In the genomic region with DNA sequence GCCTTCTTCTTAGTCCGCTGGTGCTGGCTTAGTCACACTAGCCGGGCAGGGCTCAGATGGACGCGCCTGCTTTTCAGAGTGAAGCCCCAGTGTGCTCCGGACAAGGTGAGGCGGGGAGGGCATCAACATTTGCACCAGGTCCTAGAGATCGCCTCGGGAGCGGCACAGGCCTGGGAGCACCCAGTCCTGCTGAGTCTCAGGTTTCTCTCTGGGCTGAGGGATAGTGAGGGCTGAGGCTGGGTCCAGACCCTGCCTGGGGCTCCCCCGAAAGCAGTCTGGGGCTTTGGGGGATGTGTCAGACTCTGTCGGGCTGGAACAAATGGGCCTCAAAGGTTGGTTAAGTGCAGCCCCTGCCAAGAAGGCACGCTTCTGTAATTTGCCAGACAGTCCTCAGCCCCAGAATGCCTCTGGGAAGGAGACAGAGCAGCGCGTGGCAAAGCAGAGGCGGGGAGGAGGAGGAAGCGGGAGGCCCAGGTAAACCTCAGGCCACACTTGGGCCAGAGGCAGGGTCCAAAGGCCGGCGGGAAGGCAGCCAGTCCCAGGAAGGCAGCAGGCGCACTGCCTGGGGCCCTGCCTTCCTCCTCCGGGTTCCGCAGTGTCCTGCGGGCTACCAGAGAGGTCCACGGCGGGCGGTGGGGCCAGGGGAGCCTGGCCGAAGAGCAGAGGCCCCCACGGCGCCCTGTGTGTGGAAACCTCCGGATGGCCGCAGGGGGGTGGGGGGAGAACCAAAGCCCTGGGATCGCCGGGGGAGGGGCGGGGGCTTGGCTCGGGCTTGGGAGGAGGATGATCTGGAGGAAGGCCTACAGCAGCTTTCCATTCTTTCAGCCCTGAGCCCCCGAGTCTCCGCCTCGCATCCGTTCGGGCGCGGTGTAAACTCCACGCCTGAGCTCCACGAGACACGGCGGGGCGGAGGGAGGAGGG, we compare ENCODE assay signal across 1 cellular context.
TF ChIP-seq lines count a peak whose summit lies in the region.

No MANE protein-coding gene starts in this region.

TF ChIP-seq in HepG2, 621 proteins besides CTCF, POLR2A, EP300 and RAD21 (continued from another document and continues in another):
- TF ChIP-seq FOXA1 (IDR thresholded peaks at IDR 0.05) = no peak
- TF ChIP-seq FOXA1 (CRISPR knock-in tag; IDR thresholded peaks at IDR 0.05) = peak; percentile 67
- no peak for TF ChIP-seq TMF1 (CRISPR knock-in tag; IDR thresholded peaks at IDR 0.05; ENCODE audit: low read depth)
- TF ChIP-seq SMAD9 (CRISPR knock-in tag; IDR thresholded peaks at IDR 0.05) = 0 out of 2 replicates have a peak, but pooled peaks have one; percentile 59
- TF ChIP-seq ZBTB7A (CRISPR knock-in tag; IDR thresholded peaks at IDR 0.05) = 0 out of 2 replicates have a peak, but pooled peaks have one; percentile 33
- TF ChIP-seq KDM5A (IDR thresholded peaks at IDR 0.05; ENCODE audit: borderline replicate concordance, low read length) = no peak
- peak; percentile 57 for TF ChIP-seq ZNF292 (CRISPR knock-in tag; IDR thresholded peaks at IDR 0.05; ENCODE audit: borderline replicate concordance, low read depth)
- TF ChIP-seq AGO2 (optimal IDR thresholded peaks at IDR 0.05; ENCODE audit: low read depth, low read length) = peak; percentile 59
- peak; percentile 41; the same call in 1 of the 2 replicates for TF ChIP-seq ZNF770 (CRISPR knock-in tag; IDR thresholded peaks at IDR 0.05)
- TF ChIP-seq ATF6 (CRISPR knock-in tag; conservative IDR thresholded peaks at IDR 0.05) = no peak
- TF ChIP-seq ZSCAN5A (CRISPR knock-in tag; IDR thresholded peaks at IDR 0.05; ENCODE audit: borderline replicate concordance) = no peak
- TF ChIP-seq MYPOP (CRISPR knock-in tag; IDR thresholded peaks at IDR 0.05) = peak; percentile 11; the same call in 1 of the 2 replicates
- TF ChIP-seq GABPB1 (CRISPR knock-in tag; IDR thresholded peaks at IDR 0.05) = peak; percentile 69; the same call in 1 of the 2 replicates
- no peak for TF ChIP-seq ZNF207 (IDR thresholded peaks at IDR 0.05; ENCODE audit: borderline replicate concordance)
- no peak for TF ChIP-seq ZNF337 (CRISPR knock-in tag; IDR thresholded peaks at IDR 0.05; ENCODE audit: borderline replicate concordance, low read depth)
- TF ChIP-seq ZNF709 (CRISPR knock-in tag; IDR thresholded peaks at IDR 0.05) = no peak
- no peak for TF ChIP-seq PTBP1 (IDR thresholded peaks at IDR 0.05; ENCODE audit: low read depth, low read length, poor library complexity, severe bottlenecking)
- no peak for TF ChIP-seq ZBTB2 (CRISPR knock-in tag; IDR thresholded peaks at IDR 0.05; ENCODE audit: low read depth)
- peak; percentile 66; the same call in 1 of the 2 replicates for TF ChIP-seq ZSCAN25 (CRISPR knock-in tag; IDR thresholded peaks at IDR 0.05)
- peak; percentile 79 for TF ChIP-seq RBFOX2 (IDR thresholded peaks at IDR 0.05; ENCODE audit: low read depth, low read length)
- TF ChIP-seq, protein P1, sequence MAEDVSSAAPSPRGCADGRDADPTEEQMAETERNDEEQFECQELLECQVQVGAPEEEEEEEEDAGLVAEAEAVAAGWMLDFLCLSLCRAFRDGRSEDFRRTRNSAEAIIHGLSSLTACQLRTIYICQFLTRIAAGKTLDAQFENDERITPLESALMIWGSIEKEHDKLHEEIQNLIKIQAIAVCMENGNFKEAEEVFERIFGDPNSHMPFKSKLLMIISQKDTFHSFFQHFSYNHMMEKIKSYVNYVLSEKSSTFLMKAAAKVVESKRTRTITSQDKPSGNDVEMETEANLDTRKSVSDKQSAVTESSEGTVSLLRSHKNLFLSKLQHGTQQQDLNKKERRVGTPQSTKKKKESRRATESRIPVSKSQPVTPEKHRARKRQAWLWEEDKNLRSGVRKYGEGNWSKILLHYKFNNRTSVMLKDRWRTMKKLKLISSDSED (CRISPR knock-in tag; IDR thresholded peaks at IDR 0.05) = no peak
- 0 out of 2 replicates have a peak, but pooled peaks have one; percentile 2 for TF ChIP-seq NFYB (CRISPR knock-in tag; IDR thresholded peaks at IDR 0.05)
- TF ChIP-seq, protein P2, sequence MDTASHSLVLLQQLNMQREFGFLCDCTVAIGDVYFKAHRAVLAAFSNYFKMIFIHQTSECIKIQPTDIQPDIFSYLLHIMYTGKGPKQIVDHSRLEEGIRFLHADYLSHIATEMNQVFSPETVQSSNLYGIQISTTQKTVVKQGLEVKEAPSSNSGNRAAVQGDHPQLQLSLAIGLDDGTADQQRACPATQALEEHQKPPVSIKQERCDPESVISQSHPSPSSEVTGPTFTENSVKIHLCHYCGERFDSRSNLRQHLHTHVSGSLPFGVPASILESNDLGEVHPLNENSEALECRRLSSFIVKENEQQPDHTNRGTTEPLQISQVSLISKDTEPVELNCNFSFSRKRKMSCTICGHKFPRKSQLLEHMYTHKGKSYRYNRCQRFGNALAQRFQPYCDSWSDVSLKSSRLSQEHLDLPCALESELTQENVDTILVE (CRISPR knock-in tag; IDR thresholded peaks at IDR 0.05) = peak; percentile 66; the same call in 1 of the 2 replicates
- no peak for TF ChIP-seq ZFP36L2 (CRISPR knock-in tag; IDR thresholded peaks at IDR 0.05)
- TF ChIP-seq TARDBP (CRISPR knock-in tag; IDR thresholded peaks at IDR 0.05) = peak; percentile 26; the same call in 1 of the 2 replicates
- 0 out of 2 replicates have a peak, but pooled peaks have one; percentile 23 for TF ChIP-seq PITX1 (CRISPR knock-in tag; IDR thresholded peaks at IDR 0.05)
- TF ChIP-seq, protein P3, sequence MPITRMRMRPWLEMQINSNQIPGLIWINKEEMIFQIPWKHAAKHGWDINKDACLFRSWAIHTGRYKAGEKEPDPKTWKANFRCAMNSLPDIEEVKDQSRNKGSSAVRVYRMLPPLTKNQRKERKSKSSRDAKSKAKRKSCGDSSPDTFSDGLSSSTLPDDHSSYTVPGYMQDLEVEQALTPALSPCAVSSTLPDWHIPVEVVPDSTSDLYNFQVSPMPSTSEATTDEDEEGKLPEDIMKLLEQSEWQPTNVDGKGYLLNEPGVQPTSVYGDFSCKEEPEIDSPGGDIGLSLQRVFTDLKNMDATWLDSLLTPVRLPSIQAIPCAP (CRISPR knock-in tag; IDR thresholded peaks at IDR 0.05; ENCODE audit: low read depth) = 0 out of 2 replicates have a peak, but pooled peaks have one; percentile 41
- no peak for TF ChIP-seq BATF2 (CRISPR knock-in tag; IDR thresholded peaks at IDR 0.05)
- TF ChIP-seq TSC22D2 (CRISPR knock-in tag; IDR thresholded peaks at IDR 0.05; ENCODE audit: borderline replicate concordance) = 0 out of 2 replicates have a peak, but pooled peaks have one; percentile 39
- no peak for TF ChIP-seq NAIF1 (CRISPR knock-in tag; IDR thresholded peaks at IDR 0.05; ENCODE audit: borderline replicate concordance)
- TF ChIP-seq MXI1 (IDR thresholded peaks at IDR 0.05; ENCODE audit: borderline replicate concordance, low read depth, low read length) = no peak
- TF ChIP-seq HDAC2 (CRISPR knock-in tag; IDR thresholded peaks at IDR 0.05) = peak; percentile 62; the same call in 1 of the 2 replicates
- peak; percentile 46 for TF ChIP-seq ZEB1 (IDR thresholded peaks at IDR 0.05; ENCODE audit: insufficient replicate concordance, low read depth)
- peak; percentile 84 for TF ChIP-seq ZFX (CRISPR knock-in tag; IDR thresholded peaks at IDR 0.05; ENCODE audit: low read depth)
- TF ChIP-seq IKZF5 (CRISPR knock-in tag; IDR thresholded peaks at IDR 0.05) = 0 out of 2 replicates have a peak, but pooled peaks have one; percentile 16
- TF ChIP-seq SMARCC2 (IDR thresholded peaks at IDR 0.05) = no peak
- TF ChIP-seq PHF5A (CRISPR knock-in tag; IDR thresholded peaks at IDR 0.05; ENCODE audit: low read depth, unreplicated experiment) = no peak
- TF ChIP-seq SAP130 (CRISPR knock-in tag; IDR thresholded peaks at IDR 0.05; ENCODE audit: low read depth) = peak; percentile 68
- TF ChIP-seq ZNF816 (CRISPR knock-in tag; IDR thresholded peaks at IDR 0.05; ENCODE audit: borderline replicate concordance) = no peak
- no peak for TF ChIP-seq ZBTB37 (CRISPR knock-in tag; IDR thresholded peaks at IDR 0.05)
- no peak for TF ChIP-seq MLLT10 (CRISPR knock-in tag; IDR thresholded peaks at IDR 0.05)
- TF ChIP-seq HNF4G (IDR thresholded peaks at IDR 0.05; ENCODE audit: borderline replicate concordance, low read depth, low read length) = peak; percentile 93
- peak; percentile 90; the same call in 1 of the 2 replicates for TF ChIP-seq HNF4G (CRISPR knock-in tag; IDR thresholded peaks at IDR 0.05; ENCODE audit: borderline replicate concordance, low read depth)
- no peak for TF ChIP-seq ZNF260 (CRISPR knock-in tag; IDR thresholded peaks at IDR 0.05; ENCODE audit: borderline replicate concordance, low read depth)
- TF ChIP-seq ZMYM3 (CRISPR knock-in tag; IDR thresholded peaks at IDR 0.05) = peak; percentile 34; the same call in 1 of the 2 replicates
- TF ChIP-seq ZNF598 (CRISPR knock-in tag; IDR thresholded peaks at IDR 0.05; ENCODE audit: borderline replicate concordance) = no peak
- TF ChIP-seq JDP2 (CRISPR knock-in tag; IDR thresholded peaks at IDR 0.05; ENCODE audit: borderline replicate concordance) = no peak
